In the genomic region with DNA sequence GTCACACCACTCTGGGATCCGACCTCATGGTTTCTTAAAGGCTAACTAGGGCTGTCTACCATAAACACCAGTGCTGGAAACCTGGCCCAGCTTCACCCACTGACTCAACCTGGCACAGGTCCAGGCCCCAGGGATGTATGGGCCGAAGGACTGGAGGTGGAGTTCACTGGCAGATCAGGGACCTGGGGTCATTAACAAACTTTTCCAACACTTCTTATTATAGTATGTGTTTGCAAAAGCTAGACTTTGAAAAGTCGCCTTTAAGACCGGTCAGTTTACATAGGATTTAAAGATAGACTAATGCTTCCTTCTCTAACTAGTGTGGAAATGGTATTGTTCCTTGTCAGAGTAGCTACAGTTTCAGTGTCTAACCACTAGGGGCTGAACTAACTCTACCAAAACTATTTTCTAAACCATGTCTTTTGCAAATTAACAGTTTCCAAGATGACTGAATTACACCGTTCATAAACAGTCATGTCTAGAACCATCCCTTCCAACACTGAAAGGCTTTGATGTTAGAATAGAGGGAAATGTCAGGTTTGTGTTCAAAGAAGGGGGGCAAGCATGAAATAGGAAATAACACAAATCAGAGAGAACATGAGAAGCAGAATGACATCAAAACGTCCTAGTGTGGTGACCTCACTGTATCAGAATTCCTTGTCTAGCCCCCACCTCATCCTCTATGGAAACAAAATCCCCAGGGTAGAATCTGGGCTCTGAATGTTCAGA, we compare ENCODE assay signal across 1 cellular context.
TF ChIP-seq lines count a peak whose summit lies in the region.

No MANE protein-coding gene starts in this region.

TF ChIP-seq in HEK293, 187 proteins besides CTCF, POLR2A, EP300 and RAD21 (continued from another document and continues in another):
- TF ChIP-seq, protein P1, sequence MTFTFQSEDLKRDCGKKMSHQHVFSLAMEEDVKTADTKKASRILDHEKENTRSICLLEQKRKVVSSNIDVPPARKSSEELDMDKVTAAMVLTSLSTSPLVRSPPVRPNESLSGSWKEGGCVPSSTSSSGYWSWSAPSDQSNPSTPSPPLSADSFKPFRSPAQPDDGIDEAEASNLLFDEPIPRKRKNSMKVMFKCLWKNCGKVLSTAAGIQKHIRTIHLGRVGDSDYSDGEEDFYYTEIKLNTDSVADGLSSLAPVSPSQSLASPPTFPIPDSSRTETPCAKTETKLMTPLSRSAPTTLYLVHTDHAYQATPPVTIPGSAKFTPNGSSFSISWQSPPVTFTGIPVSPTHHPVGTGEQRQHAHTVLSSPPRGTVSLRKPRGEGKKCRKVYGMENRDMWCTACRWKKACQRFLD (tag by site-specific recombination; IDR thresholded peaks at IDR 0.05): no peak
- TF ChIP-seq ZNF585B (tag by site-specific recombination; IDR thresholded peaks at IDR 0.05) (no peak), ZNF341 (tag by site-specific recombination; IDR thresholded peaks at IDR 0.05; ENCODE audit: low read depth) (no peak), PRDM4 (tag by site-specific recombination; IDR thresholded peaks at IDR 0.05) (no peak), ZNF133 (tag by site-specific recombination; IDR thresholded peaks at IDR 0.05) (no peak), YY2 (tag by site-specific recombination; IDR thresholded peaks at IDR 0.05) (no peak), ZNF548 (tag by site-specific recombination; IDR thresholded peaks at IDR 0.05) (no peak), ZBTB17 (tag by site-specific recombination; IDR thresholded peaks at IDR 0.05) (peak; percentile 80), ZNF114 (tag by site-specific recombination; IDR thresholded peaks at IDR 0.05) (no peak), ZNF202 (tag by site-specific recombination; IDR thresholded peaks at IDR 0.05; ENCODE audit: borderline replicate concordance) (no peak), ZNF664 (tag by site-specific recombination; IDR thresholded peaks at IDR 0.05) (no peak), ZFP41 (tag by site-specific recombination; IDR thresholded peaks at IDR 0.05; ENCODE audit: borderline replicate concordance) (no peak), SCRT1 (tag by site-specific recombination; IDR thresholded peaks at IDR 0.05; ENCODE audit: borderline replicate concordance) (no peak), ZNF626 (tag by site-specific recombination; IDR thresholded peaks at IDR 0.05) (no peak), ZNF701 (tag by site-specific recombination; IDR thresholded peaks at IDR 0.05) (no peak), ZNF600 (tag by site-specific recombination; IDR thresholded peaks at IDR 0.05) (peak; percentile 48; the same call in 1 of the 2 replicates), ZNF157 (tag by site-specific recombination; IDR thresholded peaks at IDR 0.05) (no peak), ZNF302 (tag by site-specific recombination; IDR thresholded peaks at IDR 0.05; ENCODE audit: low read depth) (no peak), ZNF394 (tag by site-specific recombination; IDR thresholded peaks at IDR 0.05; ENCODE audit: borderline replicate concordance) (peak; percentile 15; the same call in 1 of the 2 replicates), ZSCAN16 (tag by site-specific recombination; IDR thresholded peaks at IDR 0.05) (no peak), ZSCAN23 (tag by site-specific recombination; IDR thresholded peaks at IDR 0.05) (no peak), MEIS1 (CRISPR knock-in tag; IDR thresholded peaks at IDR 0.05; ENCODE audit: borderline replicate concordance) (no peak), ZFP3 (tag by site-specific recombination; IDR thresholded peaks at IDR 0.05; ENCODE audit: low read depth) (no peak), ZNF398 (tag by site-specific recombination; IDR thresholded peaks at IDR 0.05) (no peak; the same call in 1 of the 2 replicates), KLF9 (tag by site-specific recombination; IDR thresholded peaks at IDR 0.05; ENCODE audit: low read depth) (no peak), HOXA7 (CRISPR knock-in tag; IDR thresholded peaks at IDR 0.05; ENCODE audit: borderline replicate concordance) (no peak), MYNN (tag by site-specific recombination; IDR thresholded peaks at IDR 0.05; ENCODE audit: borderline replicate concordance) (no peak), ZNF19 (tag by site-specific recombination; IDR thresholded peaks at IDR 0.05; ENCODE audit: low read depth) (no peak), ZXDB (tag by site-specific recombination; IDR thresholded peaks at IDR 0.05) (no peak; the same call in 1 of the 2 replicates), ZBTB1 (tag by site-specific recombination; IDR thresholded peaks at IDR 0.05) (no peak), MZF1 (tag by site-specific recombination; IDR thresholded peaks at IDR 0.05; ENCODE audit: borderline replicate concordance) (no peak), ZNF670 (tag by site-specific recombination; IDR thresholded peaks at IDR 0.05; ENCODE audit: low read depth) (no peak), ZNF549 (tag by site-specific recombination; IDR thresholded peaks at IDR 0.05) (no peak), ZNF48 (tag by site-specific recombination; IDR thresholded peaks at IDR 0.05) (no peak), ZNF23 (tag by site-specific recombination; IDR thresholded peaks at IDR 0.05; ENCODE audit: borderline replicate concordance) (no peak), BCL11B (tag by site-specific recombination; IDR thresholded peaks at IDR 0.05; ENCODE audit: low read depth) (no peak)
- TF ChIP-seq, protein P2, sequence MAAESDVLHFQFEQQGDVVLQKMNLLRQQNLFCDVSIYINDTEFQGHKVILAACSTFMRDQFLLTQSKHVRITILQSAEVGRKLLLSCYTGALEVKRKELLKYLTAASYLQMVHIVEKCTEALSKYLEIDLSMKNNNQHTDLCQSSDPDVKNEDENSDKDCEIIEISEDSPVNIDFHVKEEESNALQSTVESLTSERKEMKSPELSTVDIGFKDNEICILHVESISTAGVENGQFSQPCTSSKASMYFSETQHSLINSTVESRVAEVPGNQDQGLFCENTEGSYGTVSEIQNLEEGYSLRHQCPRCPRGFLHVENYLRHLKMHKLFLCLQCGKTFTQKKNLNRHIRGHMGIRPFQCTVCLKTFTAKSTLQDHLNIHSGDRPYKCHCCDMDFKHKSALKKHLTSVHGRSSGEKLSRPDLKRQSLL (tag by site-specific recombination; IDR thresholded peaks at IDR 0.05): no peak
- TF ChIP-seq, protein P3, sequence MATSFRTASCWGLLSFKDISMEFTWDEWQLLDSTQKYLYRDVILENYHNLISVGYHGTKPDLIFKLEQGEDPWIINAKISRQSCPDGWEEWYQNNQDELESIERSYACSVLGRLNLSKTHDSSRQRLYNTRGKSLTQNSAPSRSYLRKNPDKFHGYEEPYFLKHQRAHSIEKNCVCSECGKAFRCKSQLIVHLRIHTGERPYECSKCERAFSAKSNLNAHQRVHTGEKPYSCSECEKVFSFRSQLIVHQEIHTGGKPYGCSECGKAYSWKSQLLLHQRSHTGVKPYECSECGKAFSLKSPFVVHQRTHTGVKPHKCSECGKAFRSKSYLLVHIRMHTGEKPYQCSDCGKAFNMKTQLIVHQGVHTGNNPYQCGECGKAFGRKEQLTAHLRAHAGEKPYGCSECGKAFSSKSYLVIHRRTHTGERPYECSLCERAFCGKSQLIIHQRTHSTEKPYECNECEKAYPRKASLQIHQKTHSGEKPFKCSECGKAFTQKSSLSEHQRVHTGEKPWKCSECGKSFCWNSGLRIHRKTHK (tag by site-specific recombination; IDR thresholded peaks at IDR 0.05): no peak
- TF ChIP-seq, protein P4, sequence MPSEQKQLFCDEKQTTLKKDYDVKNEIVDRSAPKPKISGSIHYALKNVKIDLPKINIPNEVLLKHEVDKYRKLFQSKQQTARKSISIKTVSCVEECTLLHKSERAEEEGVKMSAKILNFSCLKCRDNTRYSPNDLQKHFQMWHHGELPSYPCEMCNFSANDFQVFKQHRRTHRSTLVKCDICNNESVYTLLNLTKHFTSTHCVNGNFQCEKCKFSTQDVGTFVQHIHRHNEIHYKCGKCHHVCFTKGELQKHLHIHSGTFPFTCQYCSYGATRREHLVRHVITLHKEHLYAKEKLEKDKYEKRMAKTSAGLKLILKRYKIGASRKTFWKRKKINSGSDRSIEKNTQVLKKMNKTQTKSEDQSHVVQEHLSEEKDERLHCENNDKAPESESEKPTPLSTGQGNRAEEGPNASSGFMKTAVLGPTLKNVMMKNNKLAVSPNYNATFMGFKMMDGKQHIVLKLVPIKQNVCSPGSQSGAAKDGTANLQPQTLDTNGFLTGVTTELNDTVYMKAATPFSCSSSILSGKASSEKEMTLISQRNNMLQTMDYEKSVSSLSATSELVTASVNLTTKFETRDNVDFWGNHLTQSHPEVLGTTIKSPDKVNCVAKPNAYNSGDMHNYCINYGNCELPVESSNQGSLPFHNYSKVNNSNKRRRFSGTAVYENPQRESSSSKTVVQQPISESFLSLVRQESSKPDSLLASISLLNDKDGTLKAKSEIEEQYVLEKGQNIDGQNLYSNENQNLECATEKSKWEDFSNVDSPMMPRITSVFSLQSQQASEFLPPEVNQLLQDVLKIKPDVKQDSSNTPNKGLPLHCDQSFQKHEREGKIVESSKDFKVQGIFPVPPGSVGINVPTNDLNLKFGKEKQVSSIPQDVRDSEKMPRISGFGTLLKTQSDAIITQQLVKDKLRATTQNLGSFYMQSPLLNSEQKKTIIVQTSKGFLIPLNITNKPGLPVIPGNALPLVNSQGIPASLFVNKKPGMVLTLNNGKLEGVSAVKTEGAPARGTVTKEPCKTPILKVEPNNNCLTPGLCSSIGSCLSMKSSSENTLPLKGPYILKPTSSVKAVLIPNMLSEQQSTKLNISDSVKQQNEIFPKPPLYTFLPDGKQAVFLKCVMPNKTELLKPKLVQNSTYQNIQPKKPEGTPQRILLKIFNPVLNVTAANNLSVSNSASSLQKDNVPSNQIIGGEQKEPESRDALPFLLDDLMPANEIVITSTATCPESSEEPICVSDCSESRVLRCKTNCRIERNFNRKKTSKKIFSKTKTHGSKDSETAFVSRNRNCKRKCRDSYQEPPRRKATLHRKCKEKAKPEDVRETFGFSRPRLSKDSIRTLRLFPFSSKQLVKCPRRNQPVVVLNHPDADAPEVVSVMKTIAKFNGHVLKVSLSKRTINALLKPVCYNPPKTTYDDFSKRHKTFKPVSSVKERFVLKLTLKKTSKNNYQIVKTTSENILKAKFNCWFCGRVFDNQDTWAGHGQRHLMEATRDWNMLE (tag by site-specific recombination; conservative IDR thresholded peaks at IDR 0.05; ENCODE audit: low read depth): 0 out of 2 replicates have a peak, but pooled peaks have one; percentile 15
- TF ChIP-seq, protein P5, sequence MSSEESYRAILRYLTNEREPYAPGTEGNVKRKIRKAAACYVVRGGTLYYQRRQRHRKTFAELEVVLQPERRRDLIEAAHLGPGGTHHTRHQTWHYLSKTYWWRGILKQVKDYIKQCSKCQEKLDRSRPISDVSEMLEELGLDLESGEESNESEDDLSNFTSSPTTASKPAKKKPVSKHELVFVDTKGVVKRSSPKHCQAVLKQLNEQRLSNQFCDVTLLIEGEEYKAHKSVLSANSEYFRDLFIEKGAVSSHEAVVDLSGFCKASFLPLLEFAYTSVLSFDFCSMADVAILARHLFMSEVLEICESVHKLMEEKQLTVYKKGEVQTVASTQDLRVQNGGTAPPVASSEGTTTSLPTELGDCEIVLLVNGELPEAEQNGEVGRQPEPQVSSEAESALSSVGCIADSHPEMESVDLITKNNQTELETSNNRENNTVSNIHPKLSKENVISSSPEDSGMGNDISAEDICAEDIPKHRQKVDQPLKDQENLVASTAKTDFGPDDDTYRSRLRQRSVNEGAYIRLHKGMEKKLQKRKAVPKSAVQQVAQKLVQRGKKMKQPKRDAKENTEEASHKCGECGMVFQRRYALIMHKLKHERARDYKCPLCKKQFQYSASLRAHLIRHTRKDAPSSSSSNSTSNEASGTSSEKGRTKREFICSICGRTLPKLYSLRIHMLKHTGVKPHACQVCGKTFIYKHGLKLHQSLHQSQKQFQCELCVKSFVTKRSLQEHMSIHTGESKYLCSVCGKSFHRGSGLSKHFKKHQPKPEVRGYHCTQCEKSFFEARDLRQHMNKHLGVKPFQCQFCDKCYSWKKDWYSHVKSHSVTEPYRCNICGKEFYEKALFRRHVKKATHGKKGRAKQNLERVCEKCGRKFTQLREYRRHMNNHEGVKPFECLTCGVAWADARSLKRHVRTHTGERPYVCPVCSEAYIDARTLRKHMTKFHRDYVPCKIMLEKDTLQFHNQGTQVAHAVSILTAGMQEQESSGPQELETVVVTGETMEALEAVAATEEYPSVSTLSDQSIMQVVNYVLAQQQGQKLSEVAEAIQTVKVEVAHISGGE (tag by site-specific recombination; conservative IDR thresholded peaks at IDR 0.05; ENCODE audit: low read depth): no peak
- TF ChIP-seq, protein P6, sequence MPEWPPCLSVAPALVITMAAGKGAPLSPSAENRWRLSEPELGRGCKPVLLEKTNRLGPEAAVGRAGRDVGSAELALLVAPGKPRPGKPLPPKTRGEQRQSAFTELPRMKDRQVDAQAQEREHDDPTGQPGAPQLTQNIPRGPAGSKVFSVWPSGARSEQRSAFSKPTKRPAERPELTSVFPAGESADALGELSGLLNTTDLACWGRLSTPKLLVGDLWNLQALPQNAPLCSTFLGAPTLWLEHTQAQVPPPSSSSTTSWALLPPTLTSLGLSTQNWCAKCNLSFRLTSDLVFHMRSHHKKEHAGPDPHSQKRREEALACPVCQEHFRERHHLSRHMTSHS (tag by site-specific recombination; IDR thresholded peaks at IDR 0.05): no peak
